In genomic region chr22:31399211-31400022, GRCh38 we compare ENCODE assay signal across 1 cellular context.
A peak's percentile ranks its signal among the peaks of the same experiment; 100 is the strongest.
TF ChIP-seq lines count a peak whose summit lies in the region.

TSS of gene DRG1 (plus strand) at chr22:31399604. CDS start at chr22:31399684, 80 bp downstream.

TF ChIP-seq in H1, 55 proteins besides CTCF, POLR2A, EP300 and RAD21 (continued from another document):
- peak; percentile 75 to 86; a peak in 1 of 4 replicates for TF ChIP-seq HDAC2 (IDR thresholded peaks at IDR 0.05; ENCODE audit: borderline replicate concordance in 1 of 2, low read depth in 2 of 2, low read length in 2 of 2)
- no peak for TF ChIP-seq POU5F1 (IDR thresholded peaks at IDR 0.05; ENCODE audit: low read depth, low read length)
- TF ChIP-seq FOSL1 (IDR thresholded peaks at IDR 0.05; ENCODE audit: insufficient read depth, low read depth, low read length): 0 out of 2 replicates have a peak, but pooled peaks have one; percentile 69
- no peak for TF ChIP-seq KDM1A (IDR thresholded peaks at IDR 0.05; ENCODE audit: borderline replicate concordance, low read length)
- TF ChIP-seq POLR2AphosphoS5 (IDR thresholded peaks at IDR 0.05; ENCODE audit: low read depth, low read length): peak; percentile 96
- TF ChIP-seq ASH2L (IDR thresholded peaks at IDR 0.05; ENCODE audit: low read length): peak; percentile 71
- TF ChIP-seq SIN3A (conservative IDR thresholded peaks at IDR 0.05 in 1 of 2, IDR thresholded peaks at IDR 0.05 in 1 of 2; ENCODE audit: low read depth in 1 of 2, low read length in 2 of 2): peak; percentile 26 to 86; a peak in 2 of 4 replicates
- peak; percentile 64; the same call in 1 of the 2 replicates for TF ChIP-seq CREB1 (IDR thresholded peaks at IDR 0.05)
- TF ChIP-seq RFX5 (IDR thresholded peaks at IDR 0.05; ENCODE audit: borderline replicate concordance, low read depth, low read length): no peak
- peak; percentile 87 for TF ChIP-seq BACH1 (IDR thresholded peaks at IDR 0.05; ENCODE audit: low read length)
- no peak for TF ChIP-seq BCL11A (IDR thresholded peaks at IDR 0.05; ENCODE audit: low read depth in 2 of 2, low read length in 2 of 2)
- peak; percentile 24; the same call in 1 of the 2 replicates for TF ChIP-seq NRF1 (IDR thresholded peaks at IDR 0.05; ENCODE audit: low read depth, low read length)
- peak; percentile 92 for TF ChIP-seq PHF8 (conservative IDR thresholded peaks at IDR 0.05; ENCODE audit: low read depth, low read length)
- no peak for TF ChIP-seq SIRT6 (IDR thresholded peaks at IDR 0.05; ENCODE audit: low read length)
- no peak for TF ChIP-seq GABPA (IDR thresholded peaks at IDR 0.05; ENCODE audit: borderline replicate concordance, insufficient read depth, low read length)
- TF ChIP-seq TEAD4 (IDR thresholded peaks at IDR 0.05; ENCODE audit: low read depth, low read length): 0 out of 2 replicates have a peak, but pooled peaks have one; percentile 1
- peak; percentile 74 for TF ChIP-seq SAP30 (IDR thresholded peaks at IDR 0.05; ENCODE audit: insufficient read depth, insufficient replicate concordance, low read length)
- TF ChIP-seq SP1 (IDR thresholded peaks at IDR 0.05; ENCODE audit: low read depth, low read length): peak; percentile 66; the same call in 1 of the 2 replicates
- no peak for TF ChIP-seq HDAC6 (IDR thresholded peaks at IDR 0.05; ENCODE audit: low read depth, low read length)
- TF ChIP-seq TCF12 (IDR thresholded peaks at IDR 0.05; ENCODE audit: low read depth, low read length): 0 out of 2 replicates have a peak, but pooled peaks have one; percentile 14
- TF ChIP-seq TBP (IDR thresholded peaks at IDR 0.05; ENCODE audit: low read depth, low read length): peak; percentile 77; the same call in 1 of the 2 replicates
- TF ChIP-seq KDM4A (IDR thresholded peaks at IDR 0.05; ENCODE audit: low read depth, low read length, severe bottlenecking): peak; percentile 37
- TF ChIP-seq BRCA1 (IDR thresholded peaks at IDR 0.05; ENCODE audit: low read depth, low read length): peak; percentile 77
- peak; percentile 33 for TF ChIP-seq MAX (IDR thresholded peaks at IDR 0.05)
- TF ChIP-seq SP2 (IDR thresholded peaks at IDR 0.05; ENCODE audit: low read length): peak; percentile 15; the same call in 1 of the 2 replicates
- no peak for TF ChIP-seq GTF2F1 (IDR thresholded peaks at IDR 0.05; ENCODE audit: borderline replicate concordance, low read depth, low read length)
- TF ChIP-seq E2F6 (IDR thresholded peaks at IDR 0.05): no peak
- TF ChIP-seq CHD2 (IDR thresholded peaks at IDR 0.05; ENCODE audit: low read length): peak; percentile 92
